Comparison of ENCODE assay signal across 1 cellular context in genomic region chr4:111905511-111905910, GRCh38.
TF ChIP-seq lines count a peak whose summit lies in the region.

No MANE protein-coding gene starts in this region.

TF ChIP-seq in GM12878, 131 proteins besides CTCF, POLR2A, EP300 and RAD21 (continued from another document):
- TF ChIP-seq JUNB (IDR thresholded peaks at IDR 0.05) (peak; percentile 48; the same call in 1 of the 2 replicates), RUNX3 (IDR thresholded peaks at IDR 0.05; ENCODE audit: low read length) (peak; percentile 32)
